Comparison of ENCODE assay signal across 1 cellular context in genomic region chr20:62938105-62938888, GRCh38.
TF ChIP-seq lines count a peak whose summit lies in the region.

TSS of gene GID8 (plus strand) at chr20:62938147. CDS start at chr20:62941503, 3,356 bp downstream.

TF ChIP-seq in HCT116, 20 proteins besides CTCF, POLR2A, EP300 and RAD21 (continued from another document):
- no peak for TF ChIP-seq ZBTB33 (IDR thresholded peaks at IDR 0.05; ENCODE audit: extremely low read depth, insufficient replicate concordance, low read length)
TF ChIP-seq in HCT116: peak in this region for 1.
